In genomic region chr14:47921133-47921532, GRCh38 we compare ENCODE assay signal across 19 cellular contexts.
DNase-seq lines count a peak whose midpoint lies in the region; FAIRE-seq and TF ChIP-seq lines count a peak whose summit lies in the region.
"Had no signal": no experiment of that assay in that cellular context is flagged by ENCODE, and none has a peak within 500 bp of the region (broad histone marks: within the 10 kb centered on the region; RNA-seq: fewer than 3 reads in every experiment).

No MANE protein-coding gene starts in this region.

- WGBS in small intestine, 3 donors, result 0% methylated on average over 1 of the region's 1 CpG
- 35% methylated on average over 1 of the region's 1 CpG for WGBS in esophagus muscularis mucosa

- H3K27me3 ChIP-seq in small intestine (ENCODE audit: control insufficient read depth in 2 of 2, insufficient read depth in 2 of 2, low read length in 2 of 2) (no peaks in the 10 kb centered on the region), MG63 (no peaks in the 10 kb centered on the region), esophagus muscularis mucosa (no peaks in the 10 kb centered on the region)

- intact Hi-C loops in esophagus muscularis mucosa (cut with DNase I), result no loop called here

- no peak for TF ChIP-seq EP300 in esophagus muscularis mucosa (IDR thresholded peaks at IDR 0.05)

- H3K9me3 ChIP-seq in small intestine (ENCODE audit: control insufficient read depth, low read depth) (no peaks in the 10 kb centered on the region), MG63 (no peaks in the 10 kb centered on the region), esophagus muscularis mucosa (peaks cover 0 to 6% (median 1%) of the 10 kb centered on the region in 4 donors)

- H3K27ac ChIP-seq in small intestine (ENCODE audit: low read depth in 1 of 2, low read length in 1 of 2) (no peak overlapping the region), esophagus muscularis mucosa (replicated peaks in 1 of 4) (no peak overlapping the region)
- H3K27ac ChIP-seq: GM23248 had no signal

- no peak for TF ChIP-seq CTCF in esophagus muscularis mucosa (IDR thresholded peaks at IDR 0.05)

- H3K4me1 ChIP-seq in small intestine (ENCODE audit: control insufficient read depth in 2 of 2, insufficient read depth in 1 of 2, low read depth in 1 of 2, low read length in 1 of 2), result no peaks in the 10 kb centered on the region
- H3K4me1 ChIP-seq in esophagus muscularis mucosa, result peaks cover 0 to 3% (median 0%) of the 10 kb centered on the region in 4 donors

- TF ChIP-seq POLR2A in esophagus muscularis mucosa (IDR thresholded peaks at IDR 0.05; ENCODE audit: low read depth), result no peak

- DNase-seq in frontal cortex (ENCODE audit: low spot score in 2 of 2) (no peak), small intestine (no peak), MG63 (no peak), esophagus muscularis mucosa (ENCODE audit: extremely low spot score) (no peak), SW480 (ENCODE audit: low spot score) (no peak)
- DNase-seq: 8988T; C1 segment of cervical spinal cord; Calu3; CD4-positive, alpha-beta memory T cell; COR-L47; DMS53; DMS79 treated with DMSO at 0.1 percent for 48 hours; GM23248; H7; HCEC 1CT had no signal

- peak; percentile 45 for FAIRE-seq in G401.6 (lab: Jason Lieb, UNC)
- FAIRE-seq in TTC549 (lab: Jason Lieb, UNC), result peak; percentile 53
- peak; percentile 96 for FAIRE-seq in frontal cortex (lab: Jason Lieb, UNC)
- peak; percentile 19 for FAIRE-seq in small intestine (lab: Jason Lieb, UNC)
- FAIRE-seq: GM12892, H1 had no signal

- H3K36me3 ChIP-seq in small intestine (ENCODE audit: control insufficient read depth in 2 of 2, insufficient read depth in 2 of 2, low read length in 2 of 2) (no peaks in the 10 kb centered on the region), MG63 (no peaks in the 10 kb centered on the region), esophagus muscularis mucosa (no peaks in the 10 kb centered on the region)

- H3K4me3 ChIP-seq in small intestine (ENCODE audit: low read depth in 1 of 2, low read length in 2 of 2), result no peak overlapping the region
- no peak overlapping the region for H3K4me3 ChIP-seq in MG63
- H3K4me3 ChIP-seq in esophagus muscularis mucosa, result no peak overlapping the region
- H3K4me3 ChIP-seq: GM23248 had no signal
